12 cellular contexts compared by ENCODE assay signal in the genomic region with DNA sequence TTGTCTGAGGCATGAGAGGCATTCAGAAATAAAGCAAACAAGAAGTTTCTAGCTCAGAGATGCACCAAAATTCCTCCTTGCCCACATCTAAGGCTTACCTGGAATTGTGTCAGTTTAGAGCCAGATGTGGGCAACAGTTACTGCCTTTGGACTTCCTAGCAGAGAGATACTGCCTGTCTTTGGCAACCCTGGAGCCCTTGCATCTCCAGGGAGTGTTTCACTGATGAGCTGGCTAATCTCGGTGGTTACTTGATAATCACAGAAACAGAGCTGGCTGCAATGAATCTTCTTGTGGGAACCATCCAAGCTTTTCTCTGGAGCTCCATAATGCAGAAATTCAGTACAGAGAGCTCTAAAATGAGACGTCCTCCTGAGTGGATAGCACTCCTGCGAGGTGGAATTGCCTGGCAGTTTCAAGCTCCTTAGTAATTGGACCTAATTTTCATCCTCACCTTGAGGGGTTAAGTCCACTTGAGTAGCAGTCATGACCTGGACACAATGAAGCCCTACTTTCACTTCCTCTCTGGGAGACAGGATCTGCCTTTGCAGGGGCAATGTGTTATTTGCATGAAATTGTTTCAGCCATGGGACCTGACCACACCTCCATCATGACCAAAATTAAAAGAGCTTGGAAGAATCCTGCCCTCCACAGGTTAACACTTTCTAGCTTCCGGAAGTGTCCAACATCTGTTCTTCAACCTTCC.
A peak's percentile ranks its signal among the peaks of the same experiment; 100 is the strongest.
DNase-seq lines count a peak whose midpoint lies in the region; ATAC-seq and TF ChIP-seq lines count a peak whose summit lies in the region.
"Had no signal": no experiment of that assay in that cellular context is flagged by ENCODE, and none has a peak within 500 bp of the region (broad histone marks: within the 10 kb centered on the region; RNA-seq: fewer than 3 reads in every experiment).

No MANE protein-coding gene starts in this region.

- H3K27me3 ChIP-seq in Caco-2 (replicated peaks; ENCODE audit: control insufficient read depth, insufficient read depth, low read length) (no peaks in the 10 kb centered on the region), prostate gland (replicated peaks; ENCODE audit: insufficient read depth) (no peaks in the 10 kb centered on the region)
- H3K27me3 ChIP-seq: SJSA1 had no signal

- peak; percentile 46 for ATAC-seq in GM21529 (IDR thresholded peaks at IDR 0.05; ENCODE audit: unreplicated experiment)
- ATAC-seq: activated CD8-positive, alpha-beta T cell treated with anti-CD3 and anti-CD28 coated beads, Interleukin-2, amount 10 ng/mL, durations not matched to agents 7 days and 5 days had no signal

- H3K9me3 ChIP-seq in Caco-2 = peaks cover 13% of the 10 kb centered on the region
- no peaks in the 10 kb centered on the region for H3K9me3 ChIP-seq in prostate gland
- H3K9me3 ChIP-seq: SJSA1 had no signal

- POLR2A ChIA-PET in Caco-2 (lab: Charles Lee) = interaction anchor here (0.6 kb wide), 1 partner anchor 109 kb away, joined by 3 read pairs; a partner anchor contains a TSS

- H3K4me3 ChIP-seq in Caco-2 (ENCODE audit: low read depth, low read length) (no peak overlapping the region), NB4 (ENCODE audit: low read depth, low read length) (no peak overlapping the region), prostate gland (no peak overlapping the region)
- H3K4me3 ChIP-seq: SJSA1 had no signal

- CTCF ChIA-PET in Caco-2 (lab: Charles Lee) = interaction anchor here (1.5 kb wide), 1 partner anchor 34 kb away, joined by 3 read pairs; no protein-coding TSS in a partner anchor

- H3K4me3 Mint-ChIP-seq in Caco-2 (ENCODE audit: unreplicated experiment) = no peak overlapping the region
- H3K4me3 Mint-ChIP-seq: activated CD8-positive, alpha-beta T cell treated with anti-CD3 and anti-CD28 coated beads, Interleukin-2, amount 10 ng/mL, durations not matched to agents 7 days and 5 days had no signal

- DNase-seq in Caco-2 (no peak), NB4 (ENCODE audit: low read depth) (peak; percentile 8), glomerular visceral epithelial cell (ENCODE audit: extremely low spot score) (peak; percentile 65), NCI-H774 (lab: John Stamatoyannopoulos, UW) (no peak), amygdala (lab: John Stamatoyannopoulos, UW) (no peak), prostate gland (ENCODE audit: low spot score) (no peak), SIG-M5 (lab: John Stamatoyannopoulos, UW) (no peak)
- DNase-seq: activated CD8-positive, alpha-beta T cell treated with anti-CD3 and anti-CD28 coated beads, Interleukin-2, amount 10 ng/mL, durations not matched to agents 7 days and 5 days; amniotic stem cell; GOT3 had no signal

- H3K27ac Mint-ChIP-seq in Caco-2 (ENCODE audit: unreplicated experiment) = peak overlapping the region; percentile 39
- H3K27ac Mint-ChIP-seq: activated CD8-positive, alpha-beta T cell treated with anti-CD3 and anti-CD28 coated beads, Interleukin-2, amount 10 ng/mL, durations not matched to agents 7 days and 5 days had no signal

- H3K36me3 ChIP-seq in Caco-2 (ENCODE audit: control insufficient read depth, insufficient read depth, low read length) (no peaks in the 10 kb centered on the region), prostate gland (no peaks in the 10 kb centered on the region)
- H3K36me3 ChIP-seq: SJSA1 had no signal

- TF ChIP-seq CTCF in Caco-2 (IDR thresholded peaks at IDR 0.05; ENCODE audit: insufficient read depth in 1 of 2, low read depth in 1 of 2, low read length in 1 of 2, severe bottlenecking in 1 of 2, unreplicated experiment in 1 of 2) (no peak), NB4 (IDR thresholded peaks at IDR 0.05; ENCODE audit: low read depth, low read length) (no peak), prostate gland (IDR thresholded peaks at IDR 0.05) (no peak)

- H3K27ac ChIP-seq in prostate gland = no peak overlapping the region
- H3K27ac ChIP-seq: SJSA1 had no signal

- peaks cover 30% of the 10 kb centered on the region for H3K4me1 ChIP-seq in Caco-2
- H3K4me1 ChIP-seq in prostate gland (replicated peaks) = no peaks in the 10 kb centered on the region

- H3K4me1 Mint-ChIP-seq in Caco-2 (ENCODE audit: low read depth, unreplicated experiment) = peaks cover 21% of the 10 kb centered on the region

- no peaks in the 10 kb centered on the region for H3K36me3 Mint-ChIP-seq in Caco-2 (ENCODE audit: insufficient read depth, unreplicated experiment)

- WGBS in prostate gland = 47% methylated on average over 4 of the region's 4 CpGs

- H3K27me3 Mint-ChIP-seq in Caco-2 (ENCODE audit: insufficient read depth, unreplicated experiment) = no peaks in the 10 kb centered on the region

- H3K9me3 Mint-ChIP-seq in Caco-2 (ENCODE audit: unreplicated experiment) = no peaks in the 10 kb centered on the region

- intact Hi-C loops in Caco-2 (cut with micrococcal nuclease; ENCODE audit: unreplicated experiment) = loop anchor here (2.0 kb wide), 1 partner anchor 31 kb away; no protein-coding TSS in a partner anchor
- intact Hi-C loops in prostate gland (cut with DNase I) = no loop called here

- TF ChIP-seq POLR2A in NB4 (IDR thresholded peaks at IDR 0.05; ENCODE audit: extremely low read depth, insufficient read length) (no peak), prostate gland (IDR thresholded peaks at IDR 0.05) (no peak)

- no TSS peak for BruUV-seq in Caco-2 (replicated peaks; lab: Mats Ljungman, UMichigan)

Comparison
In these comparisons a context has a peak if more than half of its experiments do, and no peak if none do; other contexts are left out.
1. DNase-seq: peak in NB4 (single experiment) and glomerular visceral epithelial cell (single experiment); none in Caco-2 (0 of 2), NCI-H774 (single experiment), amygdala (0 of 56), prostate gland (single experiment) and SIG-M5 (single experiment).